In genomic region chr11:119175493-119176077, GRCh38 we compare ENCODE assay signal across 12 cellular contexts. TPM values are rescaled to one million over a fixed set of nuclear protein-coding genes. Genes with fewer than 3 reads are reported as not detected.
A peak's percentile ranks its signal among the peaks of the same experiment; 100 is the strongest.
DNase-seq lines count a peak whose midpoint lies in the region; ATAC-seq and TF ChIP-seq lines count a peak whose summit lies in the region.
"Had no signal": no experiment of that assay in that cellular context is flagged by ENCODE, and none has a peak within 500 bp of the region (broad histone marks: within the 10 kb centered on the region; RNA-seq: fewer than 3 reads in every experiment).

No MANE protein-coding gene starts in this region.

- H3K79me2 ChIP-seq in HCT116 (ENCODE audit: insufficient read depth, low read length): no peaks in the 10 kb centered on the region

- intact Hi-C loops in HCT116 (cut with micrococcal nuclease): no loop called here

- no peaks in the 10 kb centered on the region for H3K9me2 ChIP-seq in HCT116 (ENCODE audit: insufficient read depth)

- RAD21 ChIA-PET in HCT116 (lab: Charles Lee; ENCODE audit: low non-redundant PET in 1 of 2, low total read pairs in 2 of 2, uncharacterized antibody in 2 of 2, unreplicated experiment in 2 of 2): no interaction called here

- no peaks in the 10 kb centered on the region for H4K20me1 ChIP-seq in HCT116 (ENCODE audit: insufficient read depth)

- no peak overlapping the region for H2AFZ ChIP-seq in HCT116 (ENCODE audit: low read depth, low read length, poor library complexity, severe bottlenecking)

- ATAC-seq in HCT116: peak; percentile 67
- ATAC-seq: left lobe of liver, T-cell had no signal

- H3K36me3 ChIP-seq in HCT116 (ENCODE audit: control insufficient read depth in 1 of 2, insufficient read depth in 2 of 2, low read length in 2 of 2): peaks cover 0 to 5% of the 10 kb centered on the region in 2 experiments; a peak in 1 of 4 replicates
- H3K36me3 ChIP-seq: ovary had no signal

- POLR2A ChIA-PET in HCT116 (lab: Charles Lee): no interaction called here

- no peaks in the 10 kb centered on the region for H3K9me3 ChIP-seq in HCT116 (ENCODE audit: control insufficient read depth in 1 of 2, insufficient read depth in 1 of 2, low read depth in 1 of 2, low read length in 2 of 2)
- H3K9me3 ChIP-seq: ovary had no signal

- H3K4me3 ChIP-seq in HCT116 (replicated peaks in 1 of 2; ENCODE audit: low read depth in 1 of 2, low read length in 2 of 2) (peak overlapping the region in 1 of 2 experiments; percentile 25; a peak in 1 of 4 replicates), coronary artery (no peak overlapping the region)
- H3K4me3 ChIP-seq: ovary had no signal

- peak overlapping the region; percentile 51 for H3K27ac ChIP-seq in HCT116 (ENCODE audit: low read depth, low read length)
- no peak overlapping the region for H3K27ac ChIP-seq in coronary artery
- H3K27ac ChIP-seq: ovary had no signal

- H3K4me1 ChIP-seq in HCT116 (ENCODE audit: control insufficient read depth in 1 of 2, insufficient read depth in 2 of 2, low read length in 2 of 2): peaks cover 11 to 14% of the 10 kb centered on the region in 2 experiments

- CTCF ChIA-PET in HCT116 (lab: Charles Lee): no interaction called here

- in situ Hi-C loops in Caki2 (cut with HindIII; ENCODE audit: low pct_unique_long_range_greater_than_20kb, low sequenced_read_pairs): no loop called here

- no peaks in the 10 kb centered on the region for H3K27me3 ChIP-seq in HCT116 (ENCODE audit: insufficient read depth, low read length)
- H3K27me3 ChIP-seq: ovary had no signal

- DNase-seq in Caki2 (ENCODE audit: low read depth): peak; percentile 14
- DNase-seq in HCT116 (ENCODE audit: low read depth, low spot score): no peak
- DNase-seq in SK-N-DZ (ENCODE audit: low spot score): peak; percentile 71
- DNase-seq in fibroblast of peridontal ligament (ENCODE audit: extremely low read depth): peak; percentile 12
- no peak for DNase-seq in superior temporal gyrus (ENCODE audit: extremely low spot score)
- DNase-seq in medulla oblongata (ENCODE audit: extremely low spot score): no peak
- no peak for DNase-seq in coronary artery (ENCODE audit: low spot score)
- DNase-seq in activated effector memory CD4-positive, alpha-beta T cell treated with Interleukin-2 at 50 U/mL for 16 hours: no peak
- DNase-seq: NCI-H526 treated with DMSO at 0.1 percent for 48 hours, ovary, T-cell had no signal

- BruUV-seq in HCT116 (replicated peaks; lab: Mats Ljungman, UMichigan): no TSS peak

- TF ChIP-seq RAD21 in HCT116 (IDR thresholded peaks at IDR 0.05; ENCODE audit: low read depth): no peak

- H3K4me2 ChIP-seq in HCT116 (ENCODE audit: low read length): peak overlapping the region; percentile 55

- H3K9ac ChIP-seq in HCT116 (ENCODE audit: low read length): no peak overlapping the region

- TF ChIP-seq CTCF in HCT116 (IDR thresholded peaks at IDR 0.05 in 2 of 3, conservative IDR thresholded peaks at IDR 0.05 in 1 of 3; ENCODE audit: borderline replicate concordance in 1 of 3, insufficient read depth in 1 of 3, low read depth in 2 of 3, low read length in 2 of 3) (no peak), coronary artery (IDR thresholded peaks at IDR 0.05) (no peak)

- TF ChIP-seq POLR2A in HCT116 (IDR thresholded peaks at IDR 0.05; ENCODE audit: borderline replicate concordance, extremely low read depth, insufficient read depth, insufficient read length): no peak

TF ChIP-seq in HCT116, 20 proteins besides CTCF, POLR2A, EP300 and RAD21:
- TF ChIP-seq, protein P1, sequence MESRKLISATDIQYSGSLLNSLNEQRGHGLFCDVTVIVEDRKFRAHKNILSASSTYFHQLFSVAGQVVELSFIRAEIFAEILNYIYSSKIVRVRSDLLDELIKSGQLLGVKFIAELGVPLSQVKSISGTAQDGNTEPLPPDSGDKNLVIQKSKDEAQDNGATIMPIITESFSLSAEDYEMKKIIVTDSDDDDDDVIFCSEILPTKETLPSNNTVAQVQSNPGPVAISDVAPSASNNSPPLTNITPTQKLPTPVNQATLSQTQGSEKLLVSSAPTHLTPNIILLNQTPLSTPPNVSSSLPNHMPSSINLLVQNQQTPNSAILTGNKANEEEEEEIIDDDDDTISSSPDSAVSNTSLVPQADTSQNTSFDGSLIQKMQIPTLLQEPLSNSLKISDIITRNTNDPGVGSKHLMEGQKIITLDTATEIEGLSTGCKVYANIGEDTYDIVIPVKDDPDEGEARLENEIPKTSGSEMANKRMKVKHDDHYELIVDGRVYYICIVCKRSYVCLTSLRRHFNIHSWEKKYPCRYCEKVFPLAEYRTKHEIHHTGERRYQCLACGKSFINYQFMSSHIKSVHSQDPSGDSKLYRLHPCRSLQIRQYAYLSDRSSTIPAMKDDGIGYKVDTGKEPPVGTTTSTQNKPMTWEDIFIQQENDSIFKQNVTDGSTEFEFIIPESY (IDR thresholded peaks at IDR 0.05; ENCODE audit: extremely low read depth, insufficient replicate concordance, low read length): no peak
- TF ChIP-seq POLR2AphosphoS5 (IDR thresholded peaks at IDR 0.05; ENCODE audit: low read depth, low read length): no peak
- TF ChIP-seq FOSL1 (IDR thresholded peaks at IDR 0.05; ENCODE audit: low read depth): no peak
- TF ChIP-seq EGR1 (IDR thresholded peaks at IDR 0.05; ENCODE audit: low read depth): no peak
- no peak for TF ChIP-seq ZFX (IDR thresholded peaks at IDR 0.05)
- TF ChIP-seq, protein P2, sequence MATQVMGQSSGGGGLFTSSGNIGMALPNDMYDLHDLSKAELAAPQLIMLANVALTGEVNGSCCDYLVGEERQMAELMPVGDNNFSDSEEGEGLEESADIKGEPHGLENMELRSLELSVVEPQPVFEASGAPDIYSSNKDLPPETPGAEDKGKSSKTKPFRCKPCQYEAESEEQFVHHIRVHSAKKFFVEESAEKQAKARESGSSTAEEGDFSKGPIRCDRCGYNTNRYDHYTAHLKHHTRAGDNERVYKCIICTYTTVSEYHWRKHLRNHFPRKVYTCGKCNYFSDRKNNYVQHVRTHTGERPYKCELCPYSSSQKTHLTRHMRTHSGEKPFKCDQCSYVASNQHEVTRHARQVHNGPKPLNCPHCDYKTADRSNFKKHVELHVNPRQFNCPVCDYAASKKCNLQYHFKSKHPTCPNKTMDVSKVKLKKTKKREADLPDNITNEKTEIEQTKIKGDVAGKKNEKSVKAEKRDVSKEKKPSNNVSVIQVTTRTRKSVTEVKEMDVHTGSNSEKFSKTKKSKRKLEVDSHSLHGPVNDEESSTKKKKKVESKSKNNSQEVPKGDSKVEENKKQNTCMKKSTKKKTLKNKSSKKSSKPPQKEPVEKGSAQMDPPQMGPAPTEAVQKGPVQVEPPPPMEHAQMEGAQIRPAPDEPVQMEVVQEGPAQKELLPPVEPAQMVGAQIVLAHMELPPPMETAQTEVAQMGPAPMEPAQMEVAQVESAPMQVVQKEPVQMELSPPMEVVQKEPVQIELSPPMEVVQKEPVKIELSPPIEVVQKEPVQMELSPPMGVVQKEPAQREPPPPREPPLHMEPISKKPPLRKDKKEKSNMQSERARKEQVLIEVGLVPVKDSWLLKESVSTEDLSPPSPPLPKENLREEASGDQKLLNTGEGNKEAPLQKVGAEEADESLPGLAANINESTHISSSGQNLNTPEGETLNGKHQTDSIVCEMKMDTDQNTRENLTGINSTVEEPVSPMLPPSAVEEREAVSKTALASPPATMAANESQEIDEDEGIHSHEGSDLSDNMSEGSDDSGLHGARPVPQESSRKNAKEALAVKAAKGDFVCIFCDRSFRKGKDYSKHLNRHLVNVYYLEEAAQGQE (IDR thresholded peaks at IDR 0.05; ENCODE audit: low read depth): no peak
- no peak for TF ChIP-seq CEBPB (IDR thresholded peaks at IDR 0.05; ENCODE audit: low read depth)
- TF ChIP-seq EZH2phosphoT487 (IDR thresholded peaks at IDR 0.05; ENCODE audit: borderline replicate concordance): no peak
- no peak for TF ChIP-seq CBX3 (IDR thresholded peaks at IDR 0.05; ENCODE audit: low read depth)
- TF ChIP-seq JUND (IDR thresholded peaks at IDR 0.05): no peak

RNA-seq across cellular contexts. Expression of gene NLRX1, which starts 7.1 kb away (rescaled TPM):
- 35.8 and 43.3 TPM in 2 replicates for total RNA-seq in Caki2 (2014; rRNA removed; shearing (Covaris generic); ENCODE audit: low replicate concordance)
- total RNA-seq in HCT116 (2021; ENCODE audit: unreplicated experiment): 21.4 TPM
- 15.8 and 17.7 TPM in 2 replicates for polyA plus RNA-seq in HCT116 (2012)
- polyA plus RNA-seq in SK-N-DZ (2014; cell fraction: cytosol; rRNA removed): not detected in 2 replicates
- not detected in 2 replicates for polyA plus RNA-seq in SK-N-DZ (2014; cell fraction: nucleus; rRNA removed)

RNA-seq across cellular contexts. Expression of gene NHERF4, which starts 9.7 kb away (rescaled TPM):
- 0.61 and 0.95 TPM in 2 replicates for total RNA-seq in Caki2 (2014; rRNA removed; shearing (Covaris generic); ENCODE audit: low replicate concordance)
- total RNA-seq in HCT116 (2021; ENCODE audit: unreplicated experiment): 0.30 TPM
- 0.04 and 0.07 TPM in 2 replicates for polyA plus RNA-seq in HCT116 (2012)
- not detected in 2 replicates for polyA plus RNA-seq in SK-N-DZ (2014; cell fraction: cytosol; rRNA removed)
- polyA plus RNA-seq in SK-N-DZ (2014; cell fraction: nucleus; rRNA removed): not detected in 2 replicates

RNA-seq across cellular contexts. Expression of gene ABCG4, which starts 26.7 kb away (rescaled TPM):
- not detected in 2 replicates for total RNA-seq in Caki2 (2014; rRNA removed; shearing (Covaris generic); ENCODE audit: low replicate concordance)
- total RNA-seq in HCT116 (2021; ENCODE audit: unreplicated experiment): 1.9 TPM
- 1.5 and 1.7 TPM in 2 replicates for polyA plus RNA-seq in HCT116 (2012)
- 0.52 and 0.90 TPM in 2 replicates for polyA plus RNA-seq in SK-N-DZ (2014; cell fraction: cytosol; rRNA removed)
- 2.7 and 5.3 TPM in 2 replicates for polyA plus RNA-seq in SK-N-DZ (2014; cell fraction: nucleus; rRNA removed)

RNA-seq across cellular contexts. Expression of gene CBL, which starts 30.6 kb away (rescaled TPM):
- total RNA-seq in Caki2 (2014; rRNA removed; shearing (Covaris generic); ENCODE audit: low replicate concordance): 3.7 and 6.4 TPM in 2 replicates
- 31.1 TPM for total RNA-seq in HCT116 (2021; ENCODE audit: unreplicated experiment)
- 9.1 and 10.8 TPM in 2 replicates for polyA plus RNA-seq in HCT116 (2012)
- polyA plus RNA-seq in SK-N-DZ (2014; cell fraction: cytosol; rRNA removed): 6.9 and 8.0 TPM in 2 replicates
- polyA plus RNA-seq in SK-N-DZ (2014; cell fraction: nucleus; rRNA removed): 3.2 and 4.8 TPM in 2 replicates

RNA-seq across cellular contexts. Expression of gene HINFP, which starts 54.2 kb away (rescaled TPM):
- total RNA-seq in Caki2 (2014; rRNA removed; shearing (Covaris generic); ENCODE audit: low replicate concordance): 7.7 and 11.0 TPM in 2 replicates
- 38.1 TPM for total RNA-seq in HCT116 (2021; ENCODE audit: unreplicated experiment)
- polyA plus RNA-seq in HCT116 (2012): 26.4 and 30.5 TPM in 2 replicates
- 13.8 and 17.9 TPM in 2 replicates for polyA plus RNA-seq in SK-N-DZ (2014; cell fraction: cytosol; rRNA removed)
- polyA plus RNA-seq in SK-N-DZ (2014; cell fraction: nucleus; rRNA removed): 27.4 and 57.6 TPM in 2 replicates

Comparison
In these comparisons a context has a peak if more than half of its experiments do, and no peak if none do; other contexts are left out.
1. DNase-seq: peak in Caki2 (single experiment), SK-N-DZ (single experiment) and fibroblast of peridontal ligament (single experiment); none in HCT116 (single experiment), superior temporal gyrus (single experiment), medulla oblongata (single experiment), coronary artery (single experiment) and activated effector memory CD4-positive, alpha-beta T cell treated with Interleukin-2 at 50 U/mL for 16 hours (single experiment).